ENCODE assay signal across 1 cellular context in the genomic region with DNA sequence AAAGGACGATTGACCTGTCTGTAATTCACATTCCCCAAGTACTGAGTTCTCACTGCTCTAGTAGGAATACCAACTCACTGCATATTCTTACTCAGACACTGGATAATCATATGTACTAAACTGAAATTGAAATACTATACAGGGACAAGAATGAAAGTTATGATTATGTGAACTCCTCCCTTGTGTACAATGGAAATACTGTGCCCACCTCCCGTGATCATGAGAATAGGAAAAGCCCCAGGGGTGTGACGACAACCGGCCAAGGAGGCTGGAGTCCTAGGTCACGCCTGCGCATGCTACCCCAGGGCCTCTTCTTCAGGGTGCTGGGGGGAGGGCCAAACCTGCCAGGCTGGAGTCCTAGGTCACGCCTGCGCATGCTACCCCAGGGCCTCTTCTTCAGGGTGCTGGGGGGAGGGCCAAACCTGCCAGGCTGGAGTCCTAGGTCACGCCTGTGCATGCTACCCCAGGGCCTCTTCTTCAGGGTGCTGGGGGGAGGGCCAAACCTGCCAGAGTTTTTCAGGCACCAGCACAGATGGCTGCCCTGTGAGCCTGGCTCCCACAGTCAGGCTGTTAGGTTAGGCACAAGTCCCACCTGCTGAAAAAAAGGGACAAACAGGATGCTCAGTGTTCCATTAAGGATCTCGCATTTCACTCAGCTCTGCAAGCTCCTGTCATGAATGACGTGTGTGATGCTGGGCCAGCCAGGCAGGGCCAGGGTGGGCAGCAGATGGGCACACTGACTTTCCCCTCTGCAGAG.
TF ChIP-seq lines count a peak whose summit lies in the region.

No MANE protein-coding gene starts in this region.

TF ChIP-seq in GM23338, 12 proteins besides CTCF, POLR2A, EP300 and RAD21:
- TF ChIP-seq, protein P1, sequence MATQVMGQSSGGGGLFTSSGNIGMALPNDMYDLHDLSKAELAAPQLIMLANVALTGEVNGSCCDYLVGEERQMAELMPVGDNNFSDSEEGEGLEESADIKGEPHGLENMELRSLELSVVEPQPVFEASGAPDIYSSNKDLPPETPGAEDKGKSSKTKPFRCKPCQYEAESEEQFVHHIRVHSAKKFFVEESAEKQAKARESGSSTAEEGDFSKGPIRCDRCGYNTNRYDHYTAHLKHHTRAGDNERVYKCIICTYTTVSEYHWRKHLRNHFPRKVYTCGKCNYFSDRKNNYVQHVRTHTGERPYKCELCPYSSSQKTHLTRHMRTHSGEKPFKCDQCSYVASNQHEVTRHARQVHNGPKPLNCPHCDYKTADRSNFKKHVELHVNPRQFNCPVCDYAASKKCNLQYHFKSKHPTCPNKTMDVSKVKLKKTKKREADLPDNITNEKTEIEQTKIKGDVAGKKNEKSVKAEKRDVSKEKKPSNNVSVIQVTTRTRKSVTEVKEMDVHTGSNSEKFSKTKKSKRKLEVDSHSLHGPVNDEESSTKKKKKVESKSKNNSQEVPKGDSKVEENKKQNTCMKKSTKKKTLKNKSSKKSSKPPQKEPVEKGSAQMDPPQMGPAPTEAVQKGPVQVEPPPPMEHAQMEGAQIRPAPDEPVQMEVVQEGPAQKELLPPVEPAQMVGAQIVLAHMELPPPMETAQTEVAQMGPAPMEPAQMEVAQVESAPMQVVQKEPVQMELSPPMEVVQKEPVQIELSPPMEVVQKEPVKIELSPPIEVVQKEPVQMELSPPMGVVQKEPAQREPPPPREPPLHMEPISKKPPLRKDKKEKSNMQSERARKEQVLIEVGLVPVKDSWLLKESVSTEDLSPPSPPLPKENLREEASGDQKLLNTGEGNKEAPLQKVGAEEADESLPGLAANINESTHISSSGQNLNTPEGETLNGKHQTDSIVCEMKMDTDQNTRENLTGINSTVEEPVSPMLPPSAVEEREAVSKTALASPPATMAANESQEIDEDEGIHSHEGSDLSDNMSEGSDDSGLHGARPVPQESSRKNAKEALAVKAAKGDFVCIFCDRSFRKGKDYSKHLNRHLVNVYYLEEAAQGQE (IDR thresholded peaks at IDR 0.05; ENCODE audit: unreplicated experiment) = no peak
- no peak for TF ChIP-seq NANOG (IDR thresholded peaks at IDR 0.05; ENCODE audit: borderline replicate concordance)
- TF ChIP-seq EZH2 (IDR thresholded peaks at IDR 0.05; ENCODE audit: low read depth, unreplicated experiment) = no peak
- no peak for TF ChIP-seq EZH2phosphoT487 (IDR thresholded peaks at IDR 0.05; ENCODE audit: unreplicated experiment)
- no peak for TF ChIP-seq CREB1 (CRISPR knock-in tag; IDR thresholded peaks at IDR 0.05; ENCODE audit: low read depth)
- TF ChIP-seq, protein P2, sequence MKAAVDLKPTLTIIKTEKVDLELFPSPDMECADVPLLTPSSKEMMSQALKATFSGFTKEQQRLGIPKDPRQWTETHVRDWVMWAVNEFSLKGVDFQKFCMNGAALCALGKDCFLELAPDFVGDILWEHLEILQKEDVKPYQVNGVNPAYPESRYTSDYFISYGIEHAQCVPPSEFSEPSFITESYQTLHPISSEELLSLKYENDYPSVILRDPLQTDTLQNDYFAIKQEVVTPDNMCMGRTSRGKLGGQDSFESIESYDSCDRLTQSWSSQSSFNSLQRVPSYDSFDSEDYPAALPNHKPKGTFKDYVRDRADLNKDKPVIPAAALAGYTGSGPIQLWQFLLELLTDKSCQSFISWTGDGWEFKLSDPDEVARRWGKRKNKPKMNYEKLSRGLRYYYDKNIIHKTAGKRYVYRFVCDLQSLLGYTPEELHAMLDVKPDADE (IDR thresholded peaks at IDR 0.05) = no peak
- TF ChIP-seq STAT1 (IDR thresholded peaks at IDR 0.05; ENCODE audit: unreplicated experiment) = no peak
- TF ChIP-seq, protein P3, sequence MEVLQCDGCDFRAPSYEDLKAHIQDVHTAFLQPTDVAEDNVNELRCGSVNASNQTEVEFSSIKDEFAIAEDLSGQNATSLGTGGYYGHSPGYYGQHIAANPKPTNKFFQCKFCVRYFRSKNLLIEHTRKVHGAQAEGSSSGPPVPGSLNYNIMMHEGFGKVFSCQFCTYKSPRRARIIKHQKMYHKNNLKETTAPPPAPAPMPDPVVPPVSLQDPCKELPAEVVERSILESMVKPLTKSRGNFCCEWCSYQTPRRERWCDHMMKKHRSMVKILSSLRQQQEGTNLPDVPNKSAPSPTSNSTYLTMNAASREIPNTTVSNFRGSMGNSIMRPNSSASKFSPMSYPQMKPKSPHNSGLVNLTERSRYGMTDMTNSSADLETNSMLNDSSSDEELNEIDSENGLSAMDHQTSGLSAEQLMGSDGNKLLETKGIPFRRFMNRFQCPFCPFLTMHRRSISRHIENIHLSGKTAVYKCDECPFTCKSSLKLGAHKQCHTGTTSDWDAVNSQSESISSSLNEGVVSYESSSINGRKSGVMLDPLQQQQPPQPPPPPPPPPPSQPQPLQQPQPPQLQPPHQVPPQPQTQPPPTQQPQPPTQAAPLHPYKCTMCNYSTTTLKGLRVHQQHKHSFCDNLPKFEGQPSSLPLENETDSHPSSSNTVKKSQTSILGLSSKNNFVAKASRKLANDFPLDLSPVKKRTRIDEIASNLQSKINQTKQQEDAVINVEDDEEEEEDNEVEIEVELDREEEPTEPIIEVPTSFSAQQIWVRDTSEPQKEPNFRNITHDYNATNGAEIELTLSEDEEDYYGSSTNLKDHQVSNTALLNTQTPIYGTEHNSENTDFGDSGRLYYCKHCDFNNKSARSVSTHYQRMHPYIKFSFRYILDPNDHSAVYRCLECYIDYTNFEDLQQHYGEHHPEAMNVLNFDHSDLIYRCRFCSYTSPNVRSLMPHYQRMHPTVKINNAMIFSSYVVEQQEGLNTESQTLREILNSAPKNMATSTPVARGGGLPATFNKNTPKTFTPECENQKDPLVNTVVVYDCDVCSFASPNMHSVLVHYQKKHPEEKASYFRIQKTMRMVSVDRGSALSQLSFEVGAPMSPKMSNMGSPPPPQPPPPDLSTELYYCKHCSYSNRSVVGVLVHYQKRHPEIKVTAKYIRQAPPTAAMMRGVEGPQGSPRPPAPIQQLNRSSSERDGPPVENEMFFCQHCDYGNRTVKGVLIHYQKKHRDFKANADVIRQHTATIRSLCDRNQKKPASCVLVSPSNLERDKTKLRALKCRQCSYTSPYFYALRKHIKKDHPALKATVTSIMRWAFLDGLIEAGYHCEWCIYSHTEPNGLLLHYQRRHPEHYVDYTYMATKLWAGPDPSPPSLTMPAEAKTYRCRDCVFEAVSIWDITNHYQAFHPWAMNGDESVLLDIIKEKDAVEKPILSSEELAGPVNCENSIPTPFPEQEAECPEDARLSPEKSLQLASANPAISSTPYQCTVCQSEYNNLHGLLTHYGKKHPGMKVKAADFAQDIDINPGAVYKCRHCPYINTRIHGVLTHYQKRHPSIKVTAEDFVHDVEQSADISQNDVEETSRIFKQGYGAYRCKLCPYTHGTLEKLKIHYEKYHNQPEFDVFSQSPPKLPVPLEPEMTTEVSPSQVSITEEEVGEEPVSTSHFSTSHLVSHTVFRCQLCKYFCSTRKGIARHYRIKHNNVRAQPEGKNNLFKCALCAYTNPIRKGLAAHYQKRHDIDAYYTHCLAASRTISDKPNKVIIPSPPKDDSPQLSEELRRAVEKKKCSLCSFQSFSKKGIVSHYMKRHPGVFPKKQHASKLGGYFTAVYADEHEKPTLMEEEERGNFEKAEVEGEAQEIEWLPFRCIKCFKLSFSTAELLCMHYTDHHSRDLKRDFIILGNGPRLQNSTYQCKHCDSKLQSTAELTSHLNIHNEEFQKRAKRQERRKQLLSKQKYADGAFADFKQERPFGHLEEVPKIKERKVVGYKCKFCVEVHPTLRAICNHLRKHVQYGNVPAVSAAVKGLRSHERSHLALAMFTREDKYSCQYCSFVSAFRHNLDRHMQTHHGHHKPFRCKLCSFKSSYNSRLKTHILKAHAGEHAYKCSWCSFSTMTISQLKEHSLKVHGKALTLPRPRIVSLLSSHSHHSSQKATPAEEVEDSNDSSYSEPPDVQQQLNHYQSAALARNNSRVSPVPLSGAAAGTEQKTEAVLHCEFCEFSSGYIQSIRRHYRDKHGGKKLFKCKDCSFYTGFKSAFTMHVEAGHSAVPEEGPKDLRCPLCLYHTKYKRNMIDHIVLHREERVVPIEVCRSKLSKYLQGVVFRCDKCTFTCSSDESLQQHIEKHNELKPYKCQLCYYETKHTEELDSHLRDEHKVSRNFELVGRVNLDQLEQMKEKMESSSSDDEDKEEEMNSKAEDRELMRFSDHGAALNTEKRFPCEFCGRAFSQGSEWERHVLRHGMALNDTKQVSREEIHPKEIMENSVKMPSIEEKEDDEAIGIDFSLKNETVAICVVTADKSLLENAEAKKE (CRISPR knock-in tag; IDR thresholded peaks at IDR 0.05) = no peak
- no peak for TF ChIP-seq ZNF114 (CRISPR knock-in tag; IDR thresholded peaks at IDR 0.05)
- TF ChIP-seq POLR2AphosphoS5 (IDR thresholded peaks at IDR 0.05; ENCODE audit: low read depth) = no peak
- TF ChIP-seq ZNF331 (CRISPR knock-in tag; IDR thresholded peaks at IDR 0.05; ENCODE audit: low read depth) = no peak
